ENCODE assay signal across 8 cellular contexts in the genomic region with DNA sequence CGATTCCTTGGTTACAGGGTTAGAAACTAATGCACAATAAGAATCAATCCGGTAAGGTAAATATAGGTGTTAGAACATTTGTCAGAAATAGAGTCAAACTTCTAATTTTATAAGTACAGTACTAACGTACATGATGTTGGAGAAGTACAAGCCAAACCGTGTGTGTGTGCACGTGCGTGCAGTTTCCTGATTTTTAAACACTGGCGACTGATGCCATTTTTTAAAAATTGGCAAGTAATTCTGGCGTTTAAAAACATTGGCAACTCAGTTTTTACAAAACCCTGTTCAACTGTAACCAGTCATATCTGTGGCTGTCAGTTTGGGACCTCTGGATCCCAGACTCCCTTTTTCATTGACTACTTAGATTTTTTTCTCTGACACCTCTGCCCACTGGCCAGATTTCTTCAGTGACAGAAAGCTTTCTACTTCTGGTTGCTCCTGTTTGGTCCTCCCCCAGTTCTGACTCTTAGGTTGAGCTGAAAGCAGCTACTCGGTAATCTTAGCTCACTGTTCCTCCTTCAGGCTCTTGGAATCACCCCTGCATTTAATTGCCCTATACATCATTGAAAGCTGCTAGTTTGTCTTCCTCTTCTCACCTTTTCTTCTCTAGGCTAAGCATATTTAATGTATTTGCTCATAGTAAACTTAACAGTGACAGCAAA.
DNase-seq lines count a peak whose midpoint lies in the region; TF ChIP-seq lines count a peak whose summit lies in the region.

No MANE protein-coding gene starts in this region.

- H4K20me1 ChIP-seq in BLaER1, result no peaks in the 10 kb centered on the region; the same call in 1 of the 2 replicates
- no peaks in the 10 kb centered on the region for H4K20me1 ChIP-seq in Loucy (ENCODE audit: insufficient read depth, low read length, poor library complexity, severe bottlenecking)

- H3K4me3 ChIP-seq in BLaER1 (peak overlapping the region; percentile 97), Loucy (ENCODE audit: low read length, poor library complexity, severe bottlenecking) (peak overlapping the region; percentile 88), muscle layer of colon (ENCODE audit: low read depth in 1 of 2, low read length in 2 of 2) (peak overlapping the region; percentile 94 to 100)

- DNase-seq in caudate nucleus (lab: John Stamatoyannopoulos, UW) (peak in 2 of 61 donors; percentile 9 to 13), GM19240 (ENCODE audit: insufficient read length, low spot score) (no peak), activated gamma-delta T cell treated with Interleukin-2 at 50 U/mL for 16 hours (no peak), NCI-H187 treated with DMSO at 0.1 percent for 48 hours (lab: John Stamatoyannopoulos, UW) (no peak), NCI-H2081 (lab: John Stamatoyannopoulos, UW) (no peak)

- peaks cover 25% of the 10 kb centered on the region for H3K79me2 ChIP-seq in Loucy (ENCODE audit: insufficient read depth, low read length)

- H3K4me2 ChIP-seq in BLaER1 (peak overlapping the region; percentile 81), Loucy (ENCODE audit: low read depth, low read length, poor library complexity, severe bottlenecking) (peak overlapping the region; percentile 90)

- H3K9ac ChIP-seq in BLaER1, result peak overlapping the region; percentile 97
- peak overlapping the region; percentile 96 for H3K9ac ChIP-seq in Loucy (ENCODE audit: low read depth, low read length, poor library complexity, severe bottlenecking)
- peak overlapping the region; percentile 97 for H3K9ac ChIP-seq in muscle layer of colon (ENCODE audit: low read length)

- H3K27ac ChIP-seq in BLaER1 (peak overlapping the region; percentile 97), caudate nucleus (ENCODE audit: low read depth, low read length) (peak overlapping the region; percentile 33), muscle layer of colon (ENCODE audit: low read depth, low read length) (peak overlapping the region; percentile 79)

- H3K9me3 ChIP-seq in BLaER1 (peaks cover 18% of the 10 kb centered on the region), Loucy (ENCODE audit: insufficient read depth, low read depth, low read length) (no peaks in the 10 kb centered on the region), muscle layer of colon (ENCODE audit: low read length) (no peaks in the 10 kb centered on the region)

- H3K4me1 ChIP-seq in BLaER1 (peaks cover 34% of the 10 kb centered on the region), Loucy (ENCODE audit: insufficient read depth, low read length, poor library complexity, severe bottlenecking) (peaks cover 25% of the 10 kb centered on the region), muscle layer of colon (ENCODE audit: insufficient read depth, low read length) (peaks cover 17% of the 10 kb centered on the region)

- TF ChIP-seq CTCF in Loucy (conservative IDR thresholded peaks at IDR 0.05; ENCODE audit: low read length), result no peak

- H3F3A ChIP-seq in Loucy (ENCODE audit: low read depth), result no peaks in the 10 kb centered on the region

- H3K36me3 ChIP-seq in BLaER1 (peaks cover 33% of the 10 kb centered on the region), Loucy (ENCODE audit: insufficient read depth, low read length) (no peaks in the 10 kb centered on the region), muscle layer of colon (ENCODE audit: insufficient read depth, low read length) (no peaks in the 10 kb centered on the region)

- H2AFZ ChIP-seq in Loucy (ENCODE audit: low read length), result peak overlapping the region; percentile 95; the same call in 1 of the 2 replicates

- no peaks in the 10 kb centered on the region for H3K27me3 ChIP-seq in BLaER1
- no peaks in the 10 kb centered on the region for H3K27me3 ChIP-seq in Loucy (ENCODE audit: insufficient read depth, low read length, poor library complexity, severe bottlenecking)
- no peaks in the 10 kb centered on the region for H3K27me3 ChIP-seq in muscle layer of colon (ENCODE audit: control insufficient read depth in 1 of 2, insufficient read depth in 2 of 2, low read length in 2 of 2)

- H3K9me2 ChIP-seq in Loucy (replicated peaks; ENCODE audit: low read depth, low read length), result no peaks in the 10 kb centered on the region

Comparison
In these comparisons a context has a peak if more than half of its experiments do, and no peak if none do; other contexts are left out.
1. H3K27ac ChIP-seq: peak in every context shown above with its lines; median percentile 97 in BLaER1; 79 in muscle layer of colon; 33 in caudate nucleus.